In the genomic region with DNA sequence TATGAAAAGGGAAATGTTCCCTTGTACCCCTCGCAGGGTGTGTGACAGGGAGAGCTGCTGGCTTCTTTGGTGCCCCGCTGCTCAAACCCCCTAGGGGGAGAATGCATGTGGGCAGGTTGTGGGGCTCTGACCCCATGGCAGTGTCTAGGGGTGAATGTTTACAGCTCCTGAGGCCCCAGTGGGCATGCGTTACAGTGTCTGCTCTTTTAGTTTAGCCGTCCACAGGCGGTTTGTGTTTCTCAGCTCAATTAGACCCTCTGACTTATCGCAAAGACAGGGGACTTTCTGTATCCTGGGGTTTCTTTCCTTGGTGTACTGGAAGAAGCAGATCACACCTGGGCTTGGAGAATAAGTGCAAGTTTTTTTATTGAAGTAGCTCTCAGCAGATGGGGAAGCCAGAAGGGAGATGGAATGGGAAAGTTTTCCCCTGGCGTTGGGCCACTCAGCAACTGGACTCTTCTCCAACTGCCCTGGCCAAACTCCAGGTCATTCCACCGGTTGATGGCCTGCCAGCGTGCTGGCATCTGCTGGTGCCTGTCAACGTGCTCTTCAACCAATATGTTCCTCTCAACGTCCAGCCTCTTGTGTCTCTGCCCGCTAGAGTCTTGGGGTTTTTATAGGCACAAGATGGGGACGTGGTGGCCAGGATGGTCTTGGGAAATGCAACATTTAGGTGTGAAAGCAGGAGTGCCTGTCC, we compare ENCODE assay signal across 21 cellular contexts.
DNase-seq lines count a peak whose midpoint lies in the region; ATAC-seq, FAIRE-seq and TF ChIP-seq lines count a peak whose summit lies in the region.
"Had no signal": no experiment of that assay in that cellular context is flagged by ENCODE, and none has a peak within 500 bp of the region (broad histone marks: within the 10 kb centered on the region; RNA-seq: fewer than 3 reads in every experiment).

No MANE protein-coding gene starts in this region.

- no peaks in the 10 kb centered on the region for H3K4me1 ChIP-seq in left ventricle myocardium inferior
- H3K4me1 ChIP-seq: HAP-1 had no signal

- peak; percentile 9 for FAIRE-seq in urothelium cell line (lab: Jason Lieb, UNC)
- FAIRE-seq: D721Med, HTR-8/SVneo had no signal

- H3K9me3 ChIP-seq in left ventricle myocardium inferior (replicated peaks) = peaks cover 9% of the 10 kb centered on the region
- H3K9me3 ChIP-seq: HAP-1, SK-N-SH had no signal

- H3K36me3 ChIP-seq in left ventricle myocardium inferior = no peaks in the 10 kb centered on the region
- H3K36me3 ChIP-seq: HAP-1 had no signal

- no peak for TF ChIP-seq CTCF in left ventricle myocardium inferior (IDR thresholded peaks at IDR 0.05; ENCODE audit: borderline replicate concordance)
- TF ChIP-seq CTCF in LNCaP clone FGC (IDR thresholded peaks at IDR 0.05; ENCODE audit: control insufficient read depth, extremely low read depth, insufficient read depth) = no peak

- H3K27ac ChIP-seq in left ventricle myocardium inferior (replicated peaks) = no peak overlapping the region
- H3K27ac ChIP-seq: KMS-11 had no signal

- H3K4me3 ChIP-seq in left ventricle myocardium inferior = no peak overlapping the region
- H3K4me3 ChIP-seq in LNCaP clone FGC (ENCODE audit: low read depth, low read length) = no peak overlapping the region
- H3K4me3 ChIP-seq: HAP-1 had no signal

- no peaks in the 10 kb centered on the region for H3K27me3 ChIP-seq in left ventricle myocardium inferior (ENCODE audit: low read depth)

- intact Hi-C loops in left ventricle myocardium inferior (cut with micrococcal nuclease) (no loop called here), left cardiac atrium (cut with DNase I) (no loop called here)

- ATAC-seq in left cardiac atrium = no peak
- peak; percentile 97 for ATAC-seq in left lobe of liver
- ATAC-seq in HG03354 (IDR thresholded peaks at IDR 0.05; ENCODE audit: poor library complexity, severe bottlenecking, unreplicated experiment) = no peak
- ATAC-seq: T-cell had no signal

- DNase-seq in left ventricle myocardium inferior (peak; percentile 13), left cardiac atrium (no peak), LNCaP clone FGC (ENCODE audit: low read depth) (peak; percentile 40), left lobe of liver (ENCODE audit: low spot score) (peak; percentile 94), urothelium cell line (ENCODE audit: low spot score) (no peak), cerebellum (ENCODE audit: low spot score) (no peak)
- DNase-seq: DMS79, IMR-90, MV-4-11, NCI-H1105 treated with DMSO at 0.1 percent for 48 hours, NCI-H2081 treated with DMSO at 0.1 percent for 48 hours, NCI-H2171 treated with DMSO at 0.1 percent for 48 hours, NCI-H526 treated with DMSO at 0.1 percent for 48 hours, SHP77, SK-N-SH, T-cell had no signal

Comparison
In these comparisons a context has a peak if more than half of its experiments do, and no peak if none do; other contexts are left out.
1. DNase-seq: peak in left ventricle myocardium inferior (single experiment), LNCaP clone FGC (single experiment) and left lobe of liver (single experiment); none in left cardiac atrium (single experiment), urothelium cell line (single experiment) and cerebellum (single experiment).